Comparison of ENCODE assay signal across 8 cellular contexts in the genomic region with DNA sequence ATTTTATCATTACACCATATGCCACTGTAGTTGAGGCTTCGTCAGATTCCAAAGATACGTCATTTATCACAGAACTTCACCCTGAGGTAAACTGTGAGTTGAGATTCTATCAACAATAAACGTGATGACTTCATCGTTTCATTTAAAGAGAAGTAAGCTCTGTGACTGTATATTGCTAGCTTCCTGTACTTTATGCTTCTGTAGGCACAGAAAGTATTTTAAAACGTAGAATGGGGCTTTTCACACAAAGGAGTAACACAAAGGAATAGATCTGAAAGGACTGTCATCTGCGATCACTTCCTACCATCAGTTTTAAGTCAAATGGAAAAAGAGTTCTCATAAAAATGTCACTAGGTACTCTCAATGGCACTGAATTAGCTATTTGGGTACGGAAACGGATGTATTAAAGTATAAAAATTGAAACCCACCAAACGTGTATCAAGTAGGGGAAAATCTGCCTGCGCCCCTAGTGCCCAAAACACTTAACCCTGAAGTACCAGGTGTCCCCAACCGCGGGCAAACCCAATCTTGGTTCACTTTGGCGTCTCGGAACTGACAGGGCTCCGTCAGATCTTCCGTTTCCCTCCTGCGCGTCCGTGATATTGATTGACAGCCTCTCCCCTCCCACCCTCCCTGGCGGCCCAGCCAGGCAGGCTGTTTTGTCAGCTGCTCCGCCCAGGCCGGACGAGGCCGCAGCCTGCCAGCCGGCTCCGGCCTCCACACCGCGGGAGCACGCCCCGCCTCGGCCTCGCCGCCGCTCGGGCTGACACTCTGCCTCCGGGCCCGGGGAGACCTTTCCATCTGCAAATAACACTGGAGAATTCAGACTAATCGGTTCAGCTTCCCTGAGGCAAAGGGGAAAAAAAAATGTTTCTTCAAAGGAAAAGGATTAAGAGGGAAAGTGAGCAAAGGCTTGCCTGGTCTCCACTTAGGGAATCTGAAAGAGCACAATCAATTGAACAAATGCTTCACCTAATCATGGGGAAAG.
A peak's percentile ranks its signal among the peaks of the same experiment; 100 is the strongest.
DNase-seq lines count a peak whose midpoint lies in the region; ATAC-seq and TF ChIP-seq lines count a peak whose summit lies in the region.

No MANE protein-coding gene starts in this region.

- peak overlapping the region; percentile 74 to 92 (median 84) for H3K4me3 Mint-ChIP-seq in IgD-negative memory B cell

- no peaks in the 10 kb centered on the region for H4K20me1 ChIP-seq in SK-N-SH (ENCODE audit: insufficient read depth)
- no peaks in the 10 kb centered on the region for H4K20me1 ChIP-seq in hepatocyte (ENCODE audit: insufficient read depth, poor library complexity, severe bottlenecking)

- ATAC-seq in GM21723 (IDR thresholded peaks at IDR 0.05; ENCODE audit: unreplicated experiment) = peak; percentile 99

- H3K9ac ChIP-seq in SK-N-SH = peak overlapping the region; percentile 69

- no peaks in the 10 kb centered on the region for H3K27me3 Mint-ChIP-seq in IgD-negative memory B cell

- H2AFZ ChIP-seq in SK-N-SH (ENCODE audit: low read depth) (peak overlapping the region; percentile 96), hepatocyte (peak overlapping the region; percentile 96)

- H3K9me3 Mint-ChIP-seq in IgD-negative memory B cell = no peaks in the 10 kb centered on the region

- H3K27ac ChIP-seq in SK-N-SH (ENCODE audit: low read depth in 2 of 2, low read length in 1 of 2) (peak overlapping the region; percentile 34 to 53; a peak in 3 of 4 replicates), ascending aorta (peak overlapping the region in 1 of 2 donors; percentile 33), hepatocyte (peak overlapping the region; percentile 66)

- 10% methylated on average over 25 of the region's 38 CpGs for WGBS in SK-N-SH (ENCODE audit: low lambda C conversion rate)
- WGBS in hepatocyte (ENCODE audit: low lambda C conversion rate, missing lambda C conversion rate) = 7% methylated on average over 37 of the region's 38 CpGs

- intact Hi-C loops in ascending aorta (cut with DNase I) = no loop called here

- DNase-seq in G401 (ENCODE audit: low spot score) (peak; percentile 9), SK-N-SH (peak; percentile 67), ascending aorta (ENCODE audit: low spot score in 2 of 2) (peak in 1 of 2 donors; percentile 67), hepatocyte (ENCODE audit: low spot score) (peak; percentile 85), renal cortical epithelial cell (ENCODE audit: low read depth) (peak; percentile 65), NCI-H2171 treated with DMSO at 0.1 percent for 48 hours (lab: John Stamatoyannopoulos, UW) (no peak)

- peaks cover 8 to 20% (median 14%) of the 10 kb centered on the region in 3 donors for H3K4me1 Mint-ChIP-seq in IgD-negative memory B cell

- TF ChIP-seq EP300 in SK-N-SH (IDR thresholded peaks at IDR 0.05; ENCODE audit: borderline replicate concordance in 1 of 2, low read depth in 1 of 2, low read length in 1 of 2) = no peak

- TF ChIP-seq RAD21 in SK-N-SH (IDR thresholded peaks at IDR 0.05; ENCODE audit: low read length) = no peak

- no peaks in the 10 kb centered on the region for H3K79me2 ChIP-seq in SK-N-SH (ENCODE audit: insufficient read depth)
- H3K79me2 ChIP-seq in hepatocyte = no peaks in the 10 kb centered on the region

- peak overlapping the region; percentile 18 to 42; a peak in 2 of 4 replicates for H3K4me3 ChIP-seq in SK-N-SH (ENCODE audit: low read depth in 2 of 2, low read length in 1 of 2)
- peak overlapping the region; percentile 50 to 65 for H3K4me3 ChIP-seq in ascending aorta
- peak overlapping the region; percentile 30 for H3K4me3 ChIP-seq in hepatocyte

- H3K9me2 ChIP-seq in SK-N-SH (no peaks in the 10 kb centered on the region), hepatocyte (replicated peaks; ENCODE audit: insufficient read depth) (no peaks in the 10 kb centered on the region)

- POLR2A ChIA-PET in SK-N-SH (lab: Yijun Ruan, JAX) = no interaction called here

- CTCF ChIA-PET in SK-N-SH (lab: Yijun Ruan, JAX) = interaction anchor here (1.1 to 1.4 kb wide), 3 partner anchors 13 to 66 kb away, joined by 3 to 4 read pairs (median 3); no protein-coding TSS in a partner anchor

- H3K4me2 ChIP-seq in SK-N-SH (peak overlapping the region; percentile 73; the same call in 1 of the 2 replicates), hepatocyte (peak overlapping the region; percentile 85)

- no peaks in the 10 kb centered on the region for H3K27me3 ChIP-seq in SK-N-SH (ENCODE audit: insufficient read depth)
- no peaks in the 10 kb centered on the region for H3K27me3 ChIP-seq in ascending aorta
- H3K27me3 ChIP-seq in hepatocyte = no peaks in the 10 kb centered on the region

- H3K9me3 ChIP-seq in SK-N-SH (no peaks in the 10 kb centered on the region), ascending aorta (no peaks in the 10 kb centered on the region), hepatocyte (ENCODE audit: low read depth) (no peaks in the 10 kb centered on the region)

- H3K27ac Mint-ChIP-seq in IgD-negative memory B cell = peak overlapping the region in 2 of 3 donors; percentile 39 to 82

- H3K36me3 Mint-ChIP-seq in IgD-negative memory B cell = no peaks in the 10 kb centered on the region

- H3K4me1 ChIP-seq in SK-N-SH (ENCODE audit: control insufficient read depth in 1 of 2, insufficient read depth in 2 of 2, low read depth in 1 of 2, low read length in 1 of 2) = peaks cover 0 to 5% of the 10 kb centered on the region in 2 experiments; a peak in 3 of 4 replicates
- H3K4me1 ChIP-seq in ascending aorta = peaks cover 0 to 3% of the 10 kb centered on the region in 2 donors
- H3K4me1 ChIP-seq in hepatocyte (ENCODE audit: insufficient read depth) = peaks cover 21% of the 10 kb centered on the region

- H3F3A ChIP-seq in SK-N-SH (replicated peaks; ENCODE audit: insufficient read depth) = peaks cover 14% of the 10 kb centered on the region

- TF ChIP-seq CTCF in SK-N-SH (IDR thresholded peaks at IDR 0.05) = peak; percentile 33
- TF ChIP-seq CTCF in ascending aorta (IDR thresholded peaks at IDR 0.05) = peak in 1 of 3 experiments; percentile 14
- peak; percentile 36 for TF ChIP-seq CTCF in hepatocyte (IDR thresholded peaks at IDR 0.05; ENCODE audit: poor library complexity)

- in situ Hi-C loops in G401 (cut with HindIII; ENCODE audit: low sequenced_read_pairs) = no loop called here

- no peaks in the 10 kb centered on the region for H3K36me3 ChIP-seq in SK-N-SH (replicated peaks in 1 of 2; ENCODE audit: control insufficient read depth in 1 of 2, insufficient read depth in 2 of 2, low read length in 1 of 2)
- H3K36me3 ChIP-seq in ascending aorta = no peaks in the 10 kb centered on the region
- H3K36me3 ChIP-seq in hepatocyte (replicated peaks; ENCODE audit: insufficient read depth, low read depth) = no peaks in the 10 kb centered on the region

TF ChIP-seq in SK-N-SH, 30 proteins besides CTCF, POLR2A, EP300 and RAD21:
- TF ChIP-seq PBX3 (IDR thresholded peaks at IDR 0.05) (peak; percentile 92), POLR2AphosphoS5 (IDR thresholded peaks at IDR 0.05; ENCODE audit: low read depth, low read length) (peak; percentile 60; the same call in 1 of the 2 replicates), MXI1 (IDR thresholded peaks at IDR 0.05; ENCODE audit: low read depth, low read length) (0 out of 2 replicates have a peak, but pooled peaks have one; percentile 26), TAF1 (IDR thresholded peaks at IDR 0.05; ENCODE audit: borderline replicate concordance, low read depth, low read length) (peak; percentile 58; the same call in 1 of the 2 replicates), MAX (IDR thresholded peaks at IDR 0.05; ENCODE audit: low read depth) (peak; percentile 70; the same call in 1 of the 2 replicates), SMC3 (IDR thresholded peaks at IDR 0.05; ENCODE audit: low read depth, low read length) (no peak)
TF ChIP-seq in SK-N-SH: peak in this region for 5.
